Comparison of ENCODE assay signal across 7 cellular contexts in genomic region chr16:88109726-88110712, GRCh38.
DNase-seq lines count a peak whose midpoint lies in the region; ATAC-seq, FAIRE-seq and TF ChIP-seq lines count a peak whose summit lies in the region.
"Not testable (repeated sequence)": the region's sequence is repeated elsewhere in the genome, so short reads cannot be mapped to it uniquely, and the experiment has no call there.

No MANE protein-coding gene starts in this region.

- H3K9me3 Mint-ChIP-seq in brain = not testable (repeated sequence)

- H3K9me3 ChIP-seq in BLaER1 treated with 17β-estradiol and CSF1 and Interleukin-3, amounts not matched to agents 10 nM and 100 nM (replicated peaks in 1 of 11) = not testable (repeated sequence)

- not testable (repeated sequence) for H4K20me1 ChIP-seq in BLaER1 treated with 17β-estradiol and CSF1 and Interleukin-3, amounts not matched to agents 10 nM and 100 nM

- not testable (repeated sequence) for H3K9ac ChIP-seq in BLaER1 treated with 17β-estradiol and CSF1 and Interleukin-3, amounts not matched to agents 10 nM and 100 nM

- H3K4me3 ChIP-seq in BLaER1 treated with 17β-estradiol and CSF1 and Interleukin-3, amounts not matched to agents 10 nM and 100 nM = not testable (repeated sequence)

- not testable (repeated sequence) for H3K36me3 Mint-ChIP-seq in brain

- FAIRE-seq in GM12891 (lab: Jason Lieb, UNC) = peak; percentile 13

- not testable (repeated sequence) for DNase-seq in GM12891 (ENCODE audit: insufficient read length, low spot score)
- peak; percentile 78 for DNase-seq in left kidney (ENCODE audit: low read depth, low spot score)
- peak; percentile 40 for DNase-seq in myocyte (ENCODE audit: low read depth)
- peak; percentile 38 for DNase-seq in renal cortical epithelial cell (ENCODE audit: low read depth)

- H3K4me2 ChIP-seq in BLaER1 treated with 17β-estradiol and CSF1 and Interleukin-3, amounts not matched to agents 10 nM and 100 nM = peak overlapping the region in 8 of 11 experiments; percentile 43 to 77 (median 62); a peak in 15 of 22 replicates

- peaks cover 9 to 39% (median 34%) of the 10 kb centered on the region in 10 experiments for H3K4me1 ChIP-seq in BLaER1 treated with 17β-estradiol and CSF1 and Interleukin-3, amounts not matched to agents 10 nM and 100 nM

- not testable (repeated sequence) for H3K4me3 Mint-ChIP-seq in brain

- peaks cover 17% of the 10 kb centered on the region for H3K4me1 Mint-ChIP-seq in brain

- H3K36me3 ChIP-seq in BLaER1 treated with 17β-estradiol and CSF1 and Interleukin-3, amounts not matched to agents 10 nM and 100 nM = not testable (repeated sequence)

- peak; percentile 41 to 74 for ATAC-seq in activated CD4-positive, CD25-positive, alpha-beta regulatory T cell treated with anti-CD3 and anti-CD28 coated beads, Interleukin-2, amount 50 U/mL, for 24 hours

- peaks cover 10 to 40% (median 18%) of the 10 kb centered on the region in 11 experiments; a peak in 20 of 22 replicates for H3K27me3 ChIP-seq in BLaER1 treated with 17β-estradiol and CSF1 and Interleukin-3, amounts not matched to agents 10 nM and 100 nM

- not testable (repeated sequence) for TF ChIP-seq CTCF in brain (conservative IDR thresholded peaks at IDR 0.05)

- H3K27ac Mint-ChIP-seq in brain = peak overlapping the region in 3 of 5 experiments; percentile 23 to 97 (median 79)

- H3K27ac ChIP-seq in BLaER1 treated with 17β-estradiol and CSF1 and Interleukin-3, amounts not matched to agents 10 nM and 100 nM = not testable (repeated sequence)

- H3K27me3 Mint-ChIP-seq in brain = not testable (repeated sequence)

- not testable (repeated sequence) for TF ChIP-seq POLR2A in GM12891 (IDR thresholded peaks at IDR 0.05; ENCODE audit: low read depth, low read length)
